In genomic region chr2:224894356-224894755, GRCh38 we compare ENCODE assay signal across 9 cellular contexts.
A peak's percentile ranks its signal among the peaks of the same experiment; 100 is the strongest.
DNase-seq lines count a peak whose midpoint lies in the region; ATAC-seq and TF ChIP-seq lines count a peak whose summit lies in the region.
"Had no signal": no experiment of that assay in that cellular context is flagged by ENCODE, and none has a peak within 500 bp of the region (broad histone marks: within the 10 kb centered on the region; RNA-seq: fewer than 3 reads in every experiment).

No MANE protein-coding gene starts in this region.

- CTCF ChIA-PET in activated naive CD4-positive, alpha-beta T cell treated with anti-CD3 and anti-CD28 coated beads, Interleukin-2, amount 10 ng/mL, durations not matched to agents 7 days and 5 days (lab: Charles Lee) = interaction anchor here (1.1 kb wide), 1 partner anchor 28 kb away, joined by 3 read pairs; no protein-coding TSS in a partner anchor

- TF ChIP-seq CTCF in gastrocnemius medialis (IDR thresholded peaks at IDR 0.05 in 4 of 5, conservative IDR thresholded peaks at IDR 0.05 in 1 of 5) = no peak

- ATAC-seq in HG03060 (IDR thresholded peaks at IDR 0.05; ENCODE audit: low read depth, unreplicated experiment) (peak; percentile 81), gastrocnemius medialis (no peak)

- H3K27ac ChIP-seq in gastrocnemius medialis = no peak overlapping the region
- H3K27ac ChIP-seq: epithelial cell of prostate had no signal

- H3K4me3 ChIP-seq in gastrocnemius medialis = no peak overlapping the region

- no peaks in the 10 kb centered on the region for H3K9me3 Mint-ChIP-seq in activated naive CD4-positive, alpha-beta T cell treated with anti-CD3 and anti-CD28 coated beads, Interleukin-2, amount 10 ng/mL, durations not matched to agents 7 days and 5 days
- no peaks in the 10 kb centered on the region for H3K9me3 Mint-ChIP-seq in T-helper 2 cell treated with Interferon-gamma antibody and Interleukin-4, amounts not matched to agents 5 μg/mL and 100 μg/mL, for 36 hours

- H3K27ac Mint-ChIP-seq in activated naive CD4-positive, alpha-beta T cell treated with anti-CD3 and anti-CD28 coated beads, Interleukin-2, amount 10 ng/mL, durations not matched to agents 7 days and 5 days = peak overlapping the region; percentile 92
- H3K27ac Mint-ChIP-seq in T-helper 2 cell treated with Interferon-gamma antibody and Interleukin-4, amounts not matched to agents 5 μg/mL and 100 μg/mL, for 36 hours = peak overlapping the region; percentile 82

- H3K27me3 Mint-ChIP-seq in activated naive CD4-positive, alpha-beta T cell treated with anti-CD3 and anti-CD28 coated beads, Interleukin-2, amount 10 ng/mL, durations not matched to agents 7 days and 5 days = no peaks in the 10 kb centered on the region
- H3K27me3 Mint-ChIP-seq in T-helper 2 cell treated with Interferon-gamma antibody and Interleukin-4, amounts not matched to agents 5 μg/mL and 100 μg/mL, for 36 hours (ENCODE audit: low read depth) = no peaks in the 10 kb centered on the region

- DNase-seq in activated naive CD4-positive, alpha-beta T cell treated with anti-CD3 and anti-CD28 coated beads, Interleukin-2, amount 10 ng/mL, durations not matched to agents 7 days and 5 days = no peak
- no peak for DNase-seq in activated naive CD4-positive, alpha-beta T cell treated with anti-CD3 and anti-CD28 coated beads, Interleukin-2, amount 50 U/mL, for 16 hours
- no peak for DNase-seq in T-helper 2 cell treated with Interferon-gamma antibody and Interleukin-4, amounts not matched to agents 5 μg/mL and 100 μg/mL, for 36 hours (ENCODE audit: low spot score)
- peak; percentile 44 for DNase-seq in superior temporal gyrus (ENCODE audit: extremely low spot score)
- no peak for DNase-seq in gastrocnemius medialis
- DNase-seq in activated CD8-positive, alpha-beta memory T cell treated with anti-CD3 and anti-CD28 coated beads, Interleukin-2, amount 50 U/mL, for 4 hours = no peak
- DNase-seq in activated CD4-positive, CD25-positive, alpha-beta regulatory T cell treated with anti-CD3 and anti-CD28 coated beads, Interleukin-2, amount 50 U/mL, for 72 hours = no peak

- TF ChIP-seq POLR2A in gastrocnemius medialis (IDR thresholded peaks at IDR 0.05) = no peak

- H3K36me3 Mint-ChIP-seq in activated naive CD4-positive, alpha-beta T cell treated with anti-CD3 and anti-CD28 coated beads, Interleukin-2, amount 10 ng/mL, durations not matched to agents 7 days and 5 days = peaks cover 82% of the 10 kb centered on the region
- peaks cover 70% of the 10 kb centered on the region for H3K36me3 Mint-ChIP-seq in T-helper 2 cell treated with Interferon-gamma antibody and Interleukin-4, amounts not matched to agents 5 μg/mL and 100 μg/mL, for 36 hours (ENCODE audit: low read depth)

- no peaks in the 10 kb centered on the region for H3K27me3 ChIP-seq in gastrocnemius medialis

- intact Hi-C loops in gastrocnemius medialis (cut with DNase I; ENCODE audit: low total_unique reads) = no loop called here

- H3K9me3 ChIP-seq in gastrocnemius medialis = no peaks in the 10 kb centered on the region

- H3K4me1 Mint-ChIP-seq in activated naive CD4-positive, alpha-beta T cell treated with anti-CD3 and anti-CD28 coated beads, Interleukin-2, amount 10 ng/mL, durations not matched to agents 7 days and 5 days = peaks cover 55% of the 10 kb centered on the region
- H3K4me1 Mint-ChIP-seq in T-helper 2 cell treated with Interferon-gamma antibody and Interleukin-4, amounts not matched to agents 5 μg/mL and 100 μg/mL, for 36 hours (ENCODE audit: low read depth) = peaks cover 57% of the 10 kb centered on the region

- no peaks in the 10 kb centered on the region for H3K4me1 ChIP-seq in gastrocnemius medialis

- H3K4me3 Mint-ChIP-seq in activated naive CD4-positive, alpha-beta T cell treated with anti-CD3 and anti-CD28 coated beads, Interleukin-2, amount 10 ng/mL, durations not matched to agents 7 days and 5 days = peak overlapping the region; percentile 31
- peak overlapping the region; percentile 65 for H3K4me3 Mint-ChIP-seq in T-helper 2 cell treated with Interferon-gamma antibody and Interleukin-4, amounts not matched to agents 5 μg/mL and 100 μg/mL, for 36 hours

- no peaks in the 10 kb centered on the region for H3K36me3 ChIP-seq in gastrocnemius medialis

- in situ Hi-C loops in gastrocnemius medialis (cut with MboI; ENCODE audit: low sequenced_read_pairs in 4 of 4) = no loop called here
